ENCODE assay signal across 32 cellular contexts in genomic region chr17:41196068-41196467, GRCh38. TPM values are rescaled to one million over a fixed set of nuclear protein-coding genes. Genes with fewer than 3 reads are reported as not detected.
"Had no signal": no experiment of that assay in that cellular context is flagged by ENCODE, and none has a peak within 500 bp of the region (broad histone marks: within the 10 kb centered on the region; RNA-seq: fewer than 3 reads in every experiment).

No MANE protein-coding gene starts in this region.

- H3K4me1 Mint-ChIP-seq: IgD-negative memory B cell, T-cell had no signal

- H3K4me3 Mint-ChIP-seq: IgD-negative memory B cell, T-cell had no signal

- H3K36me3 Mint-ChIP-seq: IgD-negative memory B cell, T-cell had no signal

- H3K27ac Mint-ChIP-seq: IgD-negative memory B cell, T-cell had no signal

- ATAC-seq: K562, Panc1, PC-3, T-cell had no signal

- H3K4me2 ChIP-seq: KMS-11, SK-N-SH had no signal

- DNase-seq: Kasumi-1; MV-4-11; NCI-H1092; NCI-H1105 treated with DMSO at 0.1 percent for 48 hours; NCI-H1417 treated with DMSO at 0.1 percent for 48 hours; NCI-H146; NCI-H187; NCI-H2029; NCI-H2081 treated with DMSO at 0.1 percent for 48 hours; NCI-H2171; NCI-H226; NCI-H446; NCI-H510A; NCI-H524 treated with DMSO at 0.1 percent for 48 hours; NCI-H69; NCI-H774; NK-92 treated with Interleukin-12 subunit alpha and Interleukin-12 subunit beta, amount 100 ng/mL, for 24 hours; PC-3; SHP77; SK-N-SH; SW 1271; T-cell had no signal

- H3K4me3 ChIP-seq: K562 had no signal

- H3K9me3 ChIP-seq: SK-N-SH had no signal

- H3K27ac ChIP-seq: HL-60, KMS-11, RWPE1 had no signal

- FAIRE-seq: HTR-8/SVneo, K562 had no signal

RNA-seq across cellular contexts. Expression of gene KRTAP9-1, which starts 6.4 kb away (rescaled TPM):
- total RNA-seq: K562, M059J, OCI-LY7, PC-3, SK-MEL-5, T-cell had no signal

RNA-seq across cellular contexts. Expression of gene KRTAP4-1, which starts 11.4 kb away (rescaled TPM):
- total RNA-seq: K562, M059J, OCI-LY7, PC-3, SK-MEL-5, T-cell had no signal

RNA-seq across cellular contexts. Expression of gene KRTAP4-2, which starts 18.0 kb away (rescaled TPM):
- total RNA-seq: K562, M059J, OCI-LY7, PC-3, SK-MEL-5, T-cell had no signal

RNA-seq across cellular contexts. Expression of gene KRTAP4-3, which starts 28.0 kb away (rescaled TPM):
- total RNA-seq: K562, M059J, OCI-LY7, PC-3, SK-MEL-5, T-cell had no signal

RNA-seq across cellular contexts. Expression of gene KRTAP9-2, which starts 30.4 kb away (rescaled TPM):
- total RNA-seq: K562, M059J, OCI-LY7, PC-3, SK-MEL-5, T-cell had no signal
